In genomic region chr2:191114403-191114886, GRCh38 we compare ENCODE assay signal across 1 cellular context.
TF ChIP-seq lines count a peak whose summit lies in the region.

No MANE protein-coding gene starts in this region.

TF ChIP-seq in HepG2, 621 proteins besides CTCF, POLR2A, EP300 and RAD21 (continued from another document):
- TF ChIP-seq DMTF1 (CRISPR knock-in tag; IDR thresholded peaks at IDR 0.05) (no peak), ATF7 (IDR thresholded peaks at IDR 0.05) (peak; percentile 99), ATF7 (CRISPR knock-in tag; IDR thresholded peaks at IDR 0.05) (no peak), CREB1 (IDR thresholded peaks at IDR 0.05) (peak; percentile 98), CREB1 (CRISPR knock-in tag; IDR thresholded peaks at IDR 0.05) (no peak), ATF5 (CRISPR knock-in tag; IDR thresholded peaks at IDR 0.05; ENCODE audit: low read depth) (no peak), ZBTB21 (CRISPR knock-in tag; IDR thresholded peaks at IDR 0.05) (peak; percentile 54; the same call in 1 of the 2 replicates), ZNF124 (CRISPR knock-in tag; IDR thresholded peaks at IDR 0.05) (no peak), ZNF746 (CRISPR knock-in tag; IDR thresholded peaks at IDR 0.05) (no peak), ZNF101 (CRISPR knock-in tag; IDR thresholded peaks at IDR 0.05; ENCODE audit: borderline replicate concordance, low read depth) (no peak), MLLT10 (CRISPR knock-in tag; IDR thresholded peaks at IDR 0.05) (no peak), SP5 (CRISPR knock-in tag; IDR thresholded peaks at IDR 0.05; ENCODE audit: borderline replicate concordance, low read depth) (no peak), ZNF512 (CRISPR knock-in tag; IDR thresholded peaks at IDR 0.05) (no peak), RFXANK (CRISPR knock-in tag; IDR thresholded peaks at IDR 0.05) (no peak), KLF11 (CRISPR knock-in tag; IDR thresholded peaks at IDR 0.05) (no peak)
